Comparison of ENCODE assay signal across 8 cellular contexts in the genomic region with DNA sequence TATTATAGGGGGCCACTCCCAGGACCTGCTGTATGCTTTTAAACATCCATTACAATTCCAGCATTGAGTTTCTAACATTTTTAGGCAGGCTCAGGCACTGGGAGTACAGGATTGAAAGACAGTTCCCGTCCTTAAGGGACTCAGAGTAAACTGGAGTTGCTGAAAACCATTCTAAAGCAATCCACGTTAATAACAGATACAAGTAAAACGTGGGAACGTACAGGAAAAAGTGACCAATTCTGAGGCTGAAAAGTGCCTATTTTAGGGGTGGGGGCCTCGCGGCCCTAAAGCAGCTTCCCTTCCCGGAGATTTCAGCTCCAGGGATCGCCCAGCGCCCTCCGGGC. TPM values are rescaled to one million over a fixed set of nuclear protein-coding genes. Genes with fewer than 3 reads are reported as not detected.
A peak's percentile ranks its signal among the peaks of the same experiment; 100 is the strongest.
DNase-seq lines count a peak whose midpoint lies in the region; ATAC-seq and TF ChIP-seq lines count a peak whose summit lies in the region.

No MANE protein-coding gene starts in this region.

- peaks cover 9% of the 10 kb centered on the region for H3K4me1 Mint-ChIP-seq in activated CD4-positive, alpha-beta memory T cell treated with anti-CD3 and anti-CD28 coated beads for 36 hours (ENCODE audit: low read depth)

- H3K9me3 ChIP-seq in HEK293 (ENCODE audit: control insufficient read depth, insufficient read depth, low read depth, low read length), result no peaks in the 10 kb centered on the region
- no peaks in the 10 kb centered on the region for H3K9me3 ChIP-seq in right atrium auricular region
- H3K9me3 ChIP-seq in skeletal muscle tissue (ENCODE audit: control insufficient read depth in 3 of 3, low read length in 3 of 3), result no peaks in the 10 kb centered on the region

- H3K36me3 ChIP-seq in HEK293 (ENCODE audit: control insufficient read depth in 2 of 2, insufficient read depth in 1 of 2, low read length in 2 of 2), result no peaks in the 10 kb centered on the region
- no peaks in the 10 kb centered on the region for H3K36me3 ChIP-seq in right atrium auricular region
- no peaks in the 10 kb centered on the region for H3K36me3 ChIP-seq in skeletal muscle tissue (ENCODE audit: control insufficient read depth in 3 of 3, insufficient read depth in 3 of 3, low read length in 3 of 3)

- H3K27me3 ChIP-seq in right atrium auricular region (no peaks in the 10 kb centered on the region), skeletal muscle tissue (ENCODE audit: control insufficient read depth in 3 of 3, insufficient read depth in 3 of 3, low read length in 3 of 3) (no peaks in the 10 kb centered on the region)

- H3K36me3 Mint-ChIP-seq in activated CD4-positive, alpha-beta memory T cell treated with anti-CD3 and anti-CD28 coated beads for 36 hours, result no peaks in the 10 kb centered on the region

- ATAC-seq in HG02763 (IDR thresholded peaks at IDR 0.05; ENCODE audit: unreplicated experiment), result no peak
- ATAC-seq in GM18498 (IDR thresholded peaks at IDR 0.05; ENCODE audit: unreplicated experiment), result no peak

- CTCF ChIA-PET in HEK293 (lab: Yijun Ruan, JAX), result interaction anchor here (0.8 to 0.9 kb wide), 2 partner anchors 20 to 21 kb away, joined by 4 read pairs; no protein-coding TSS in a partner anchor
- CTCF ChIA-PET in activated CD4-positive, alpha-beta memory T cell treated with anti-CD3 and anti-CD28 coated beads for 36 hours (lab: Charles Lee), result interaction anchor here (1.5 kb wide), 1 partner anchor 20 kb away, joined by 4 read pairs; no protein-coding TSS in a partner anchor

- peak overlapping the region; percentile 68 for H3K4me3 ChIP-seq in HEK293 (ENCODE audit: low read depth, low read length)
- peak overlapping the region; percentile 81 to 95 for H3K4me3 ChIP-seq in right atrium auricular region
- peak overlapping the region; percentile 77 to 97 (median 86) for H3K4me3 ChIP-seq in skeletal muscle tissue (ENCODE audit: low read length in 3 of 3)

- POLR2A ChIA-PET in HEK293 (lab: Yijun Ruan, JAX), result interaction anchor here (0.6 to 2.0 kb wide), 9 partner anchors 14 to 662 kb away, joined by 3 to 49 read pairs (median 5); a partner anchor contains a TSS
- POLR2A ChIA-PET in activated CD4-positive, alpha-beta memory T cell treated with anti-CD3 and anti-CD28 coated beads for 36 hours (lab: Charles Lee), result interaction anchor here (1.2 to 2.0 kb wide), 2 partner anchors 19 to 366 kb away, joined by 8 to 11 read pairs; a partner anchor contains a TSS

- intact Hi-C loops in activated CD4-positive, alpha-beta memory T cell treated with anti-CD3 and anti-CD28 coated beads for 36 hours (cut with micrococcal nuclease), result loop anchor here (1.0 to 10.0 kb wide), 8 partner anchors 20 to 1337 kb away; a partner anchor contains a TSS

- H3K4me3 Mint-ChIP-seq in activated CD4-positive, alpha-beta memory T cell treated with anti-CD3 and anti-CD28 coated beads for 36 hours, result peak overlapping the region; percentile 94

- peaks cover 3% of the 10 kb centered on the region for H3K27me3 Mint-ChIP-seq in activated CD4-positive, alpha-beta memory T cell treated with anti-CD3 and anti-CD28 coated beads for 36 hours

- TF ChIP-seq CTCF in HEK293 (tag by site-specific recombination; IDR thresholded peaks at IDR 0.05) (no peak), right atrium auricular region (IDR thresholded peaks at IDR 0.05) (no peak), GM20000 (IDR thresholded peaks at IDR 0.05; ENCODE audit: extremely low read depth, missing control alignments) (no peak)

- DNase-seq in activated CD4-positive, alpha-beta memory T cell treated with anti-CD3 and anti-CD28 coated beads for 36 hours, result no peak
- DNase-seq in right atrium auricular region (ENCODE audit: low spot score) (no peak), NAMALWA (ENCODE audit: low spot score) (no peak), GM20000 (ENCODE audit: low spot score) (no peak)

- H3K4me1 ChIP-seq in HEK293 (ENCODE audit: control insufficient read depth, insufficient read depth, low read length) (no peaks in the 10 kb centered on the region), right atrium auricular region (peaks cover 0 to 18% of the 10 kb centered on the region in 2 donors), skeletal muscle tissue (ENCODE audit: control insufficient read depth in 3 of 3, insufficient read depth in 3 of 3, low read length in 3 of 3) (peaks cover 0 to 9% (median 2%) of the 10 kb centered on the region in 3 donors)

- H3K27ac ChIP-seq in HEK293 (ENCODE audit: extremely low read depth, low read depth, low read length) (peak overlapping the region; percentile 91), right atrium auricular region (peak overlapping the region; percentile 99), skeletal muscle tissue (ENCODE audit: low read depth, low read length) (peak overlapping the region; percentile 94)

- H3K9ac ChIP-seq in skeletal muscle tissue (ENCODE audit: low read depth in 1 of 3, low read length in 3 of 3), result peak overlapping the region; percentile 96 to 100 (median 97)

- no peaks in the 10 kb centered on the region for H3K9me3 Mint-ChIP-seq in activated CD4-positive, alpha-beta memory T cell treated with anti-CD3 and anti-CD28 coated beads for 36 hours

- peak overlapping the region; percentile 88 for H3K27ac Mint-ChIP-seq in activated CD4-positive, alpha-beta memory T cell treated with anti-CD3 and anti-CD28 coated beads for 36 hours

TF ChIP-seq in HEK293, 187 proteins besides CTCF, POLR2A, EP300 and RAD21:
- TF ChIP-seq ZNF335 (tag by site-specific recombination; conservative IDR thresholded peaks at IDR 0.05) (peak; percentile 91), ZNF202 (tag by site-specific recombination; IDR thresholded peaks at IDR 0.05; ENCODE audit: borderline replicate concordance) (no peak), ZNF354C (tag by site-specific recombination; IDR thresholded peaks at IDR 0.05; ENCODE audit: borderline replicate concordance, low read depth) (no peak), ZNF777 (tag by site-specific recombination; IDR thresholded peaks at IDR 0.05; ENCODE audit: borderline replicate concordance) (no peak), MZF1 (tag by site-specific recombination; IDR thresholded peaks at IDR 0.05; ENCODE audit: borderline replicate concordance) (no peak)
- TF ChIP-seq, protein P1, sequence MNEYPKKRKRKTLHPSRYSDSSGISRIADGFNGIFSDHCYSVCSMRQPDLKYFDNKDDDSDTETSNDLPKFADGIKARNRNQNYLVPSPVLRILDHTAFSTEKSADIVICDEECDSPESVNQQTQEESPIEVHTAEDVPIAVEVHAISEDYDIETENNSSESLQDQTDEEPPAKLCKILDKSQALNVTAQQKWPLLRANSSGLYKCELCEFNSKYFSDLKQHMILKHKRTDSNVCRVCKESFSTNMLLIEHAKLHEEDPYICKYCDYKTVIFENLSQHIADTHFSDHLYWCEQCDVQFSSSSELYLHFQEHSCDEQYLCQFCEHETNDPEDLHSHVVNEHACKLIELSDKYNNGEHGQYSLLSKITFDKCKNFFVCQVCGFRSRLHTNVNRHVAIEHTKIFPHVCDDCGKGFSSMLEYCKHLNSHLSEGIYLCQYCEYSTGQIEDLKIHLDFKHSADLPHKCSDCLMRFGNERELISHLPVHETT (tag by site-specific recombination; IDR thresholded peaks at IDR 0.05), result no peak; the same call in 1 of the 2 replicates

RNA-seq across cellular contexts. Expression of a gene that starts 0.3 kb away (rescaled TPM):
- 1 to 10 TPM; 9.1 to 9.5 TPM for total RNA-seq in activated CD4-positive, alpha-beta memory T cell treated with anti-CD3 and anti-CD28 coated beads for 36 hours
- total RNA-seq in right atrium auricular region (10 to 100 TPM; 10.6 to 12.9 TPM), skeletal muscle tissue (19.8 TPM)
